ENCODE assay signal across 8 cellular contexts in genomic region chr4:121697626-121698025, GRCh38. TPM values are rescaled to one million over a fixed set of nuclear protein-coding genes. Genes with fewer than 3 reads are reported as not detected.
DNase-seq lines count a peak whose midpoint lies in the region; ATAC-seq and TF ChIP-seq lines count a peak whose summit lies in the region.

No MANE protein-coding gene starts in this region.

- DNase-seq in MG63 (no peak), osteocyte (ENCODE audit: extremely low spot score, unreplicated experiment) (no peak), RKO (ENCODE audit: low spot score) (no peak)
- no peak for DNase-seq in activated effector memory CD4-positive, alpha-beta T cell treated with anti-CD3 and anti-CD28 coated beads, Interleukin-2, amount 50 U/mL, for 16 hours
- no peak for DNase-seq in stimulated activated CD4-positive, alpha-beta T cell treated with anti-CD3 and anti-CD28 coated beads, Interleukin-15, amount 100 ng/mL, for 24 hours

- H3K36me3 ChIP-seq in BLaER1: peaks cover 8% of the 10 kb centered on the region; the same call in 1 of the 2 replicates
- H3K36me3 ChIP-seq in MG63: peaks cover 32% of the 10 kb centered on the region
- H3K36me3 ChIP-seq in ectodermal cell (ENCODE audit: control insufficient read depth, insufficient read depth, low read length): no peaks in the 10 kb centered on the region

- 0 out of 2 replicates have a peak overlapping the region, but pooled peaks have one; percentile 89 for H3K27ac ChIP-seq in BLaER1
- no peak overlapping the region for H3K27ac ChIP-seq in ectodermal cell (ENCODE audit: insufficient read depth, low read depth, low read length, poor library complexity, severe bottlenecking)

- H3K9me3 ChIP-seq in BLaER1 (no peaks in the 10 kb centered on the region), MG63 (no peaks in the 10 kb centered on the region), ectodermal cell (ENCODE audit: control insufficient read depth, low read length) (no peaks in the 10 kb centered on the region)

- H3K4me1 ChIP-seq in BLaER1 (peaks cover 18% of the 10 kb centered on the region), ectodermal cell (ENCODE audit: control insufficient read depth, insufficient read depth, low read length) (peaks cover 6% of the 10 kb centered on the region)

- WGBS in ectodermal cell, 2 experiments: 71 to 74% methylated on average over 9 of the region's 9 CpGs

- H3K4me1 Mint-ChIP-seq in osteocyte (ENCODE audit: unreplicated experiment): peaks cover 20% of the 10 kb centered on the region

- no peak for TF ChIP-seq CTCF in osteocyte (IDR thresholded peaks at IDR 0.05)

- peak overlapping the region; percentile 88 for H3K4me2 ChIP-seq in BLaER1

- peak overlapping the region; percentile 90 for H3K9ac ChIP-seq in BLaER1

- peak overlapping the region; percentile 81 for H3K4me3 Mint-ChIP-seq in osteocyte (ENCODE audit: unreplicated experiment)

- peak overlapping the region; percentile 91 for H3K27ac Mint-ChIP-seq in osteocyte (ENCODE audit: unreplicated experiment)

- H3K27me3 Mint-ChIP-seq in osteocyte (ENCODE audit: unreplicated experiment): no peaks in the 10 kb centered on the region

- peaks cover 5% of the 10 kb centered on the region for H3K36me3 Mint-ChIP-seq in osteocyte (ENCODE audit: unreplicated experiment)

- ATAC-seq in GM21447 (IDR thresholded peaks at IDR 0.05; ENCODE audit: unreplicated experiment): peak; percentile 12

- H3K9me3 Mint-ChIP-seq in osteocyte (ENCODE audit: unreplicated experiment): peaks cover 3% of the 10 kb centered on the region

- peaks cover 6% of the 10 kb centered on the region; the same call in 1 of the 2 replicates for H4K20me1 ChIP-seq in BLaER1

- peak overlapping the region; percentile 93 for H3K4me3 ChIP-seq in BLaER1
- peak overlapping the region; percentile 99 for H3K4me3 ChIP-seq in MG63
- H3K4me3 ChIP-seq in ectodermal cell (ENCODE audit: insufficient read depth, low read depth, low read length): peak overlapping the region; percentile 77

- H3K27me3 ChIP-seq in BLaER1 (no peaks in the 10 kb centered on the region), MG63 (no peaks in the 10 kb centered on the region), ectodermal cell (ENCODE audit: control insufficient read depth, insufficient read depth, low read length, poor library complexity, severe bottlenecking) (no peaks in the 10 kb centered on the region)

RNA-seq across cellular contexts. Expression of gene ANXA5, which starts 0.8 kb away (rescaled TPM):
- 781 and 895 TPM in 2 replicates for total RNA-seq in MG63 (2014; rRNA removed; shearing (Covaris generic); ENCODE audit: low replicate concordance)
- 336 TPM for polyA plus RNA-seq in ectodermal cell (2013, experiment 1 of 4)
- polyA plus RNA-seq in ectodermal cell (2013, experiment 2 of 4): 290 TPM
- polyA plus RNA-seq in ectodermal cell (2013, experiment 3 of 4): 216 TPM
- polyA plus RNA-seq in ectodermal cell (2013, experiment 4 of 4): 225 TPM
- total RNA-seq in osteocyte: 477 and 488 TPM in 2 replicates
